9 cellular contexts compared by ENCODE assay signal in genomic region chr11:11036185-11037161, GRCh38.
DNase-seq lines count a peak whose midpoint lies in the region; ATAC-seq and TF ChIP-seq lines count a peak whose summit lies in the region.
"Had no signal": no experiment of that assay in that cellular context is flagged by ENCODE, and none has a peak within 500 bp of the region (broad histone marks: within the 10 kb centered on the region; RNA-seq: fewer than 3 reads in every experiment).

No MANE protein-coding gene starts in this region.

- no peak overlapping the region for H3K27ac Mint-ChIP-seq in neural crest cell (ENCODE audit: unreplicated experiment)
- H3K27ac Mint-ChIP-seq: activated B cell treated with CpG ODN at 0.5 μM for 24 hours had no signal

- H3K36me3 Mint-ChIP-seq in neural crest cell (ENCODE audit: low read depth) = no peaks in the 10 kb centered on the region

- TF ChIP-seq CTCF in fibroblast of the aortic adventitia (IDR thresholded peaks at IDR 0.05; ENCODE audit: insufficient read depth, low read length) (peak; percentile 61), neural crest cell (conservative IDR thresholded peaks at IDR 0.05) (peak; percentile 80)

- peaks cover 7% of the 10 kb centered on the region for H3K4me1 Mint-ChIP-seq in neural crest cell
- H3K4me1 Mint-ChIP-seq: activated B cell treated with CpG ODN at 0.5 μM for 24 hours had no signal

- H3K4me3 ChIP-seq in fibroblast of the aortic adventitia (ENCODE audit: low read depth, low read length) = no peak overlapping the region

- no peaks in the 10 kb centered on the region for H3K9me3 Mint-ChIP-seq in neural crest cell
- H3K9me3 Mint-ChIP-seq: activated B cell treated with CpG ODN at 0.5 μM for 24 hours had no signal

- in situ Hi-C loops in Caki2 (cut with HindIII; ENCODE audit: low pct_unique_long_range_greater_than_20kb, low sequenced_read_pairs) = no loop called here

- no peaks in the 10 kb centered on the region for H3K27me3 Mint-ChIP-seq in neural crest cell (ENCODE audit: low read depth)

- no peak overlapping the region for H3K4me3 Mint-ChIP-seq in neural crest cell
- H3K4me3 Mint-ChIP-seq: activated B cell treated with CpG ODN at 0.5 μM for 24 hours had no signal

- ATAC-seq in GM19324 (IDR thresholded peaks at IDR 0.05; ENCODE audit: low FRiP score, unreplicated experiment) (peak; percentile 48), GM21423 (IDR thresholded peaks at IDR 0.05; ENCODE audit: unreplicated experiment) (no peak)

- peak; percentile 39 for DNase-seq in Caki2 (ENCODE audit: low read depth)
- peak; percentile 43 to 68 for DNase-seq in NCI-H1930 (lab: John Stamatoyannopoulos, UW)
- DNase-seq in activated CD4-positive, alpha-beta T cell treated with anti-CD3 and anti-CD28 coated beads for 48 hours = peak; percentile 18
- peak; percentile 72 for DNase-seq in fibroblast of the aortic adventitia (ENCODE audit: low read depth)
- no peak for DNase-seq in neural crest cell (ENCODE audit: low read depth, low spot score)
- no peak for DNase-seq in ecto neural progenitor cell (ENCODE audit: low spot score)
- DNase-seq: activated B cell treated with CpG ODN at 0.5 μM for 24 hours had no signal

Comparison
In these comparisons a context has a peak if more than half of its experiments do, and no peak if none do; other contexts are left out.
1. DNase-seq: peak in Caki2 (single experiment), NCI-H1930 (2 of 2), activated CD4-positive, alpha-beta T cell treated with anti-CD3 and anti-CD28 coated beads for 48 hours (single experiment) and fibroblast of the aortic adventitia (single experiment); none in neural crest cell (single experiment) and ecto neural progenitor cell (single experiment).